Comparison of ENCODE assay signal across 8 cellular contexts in the genomic region with DNA sequence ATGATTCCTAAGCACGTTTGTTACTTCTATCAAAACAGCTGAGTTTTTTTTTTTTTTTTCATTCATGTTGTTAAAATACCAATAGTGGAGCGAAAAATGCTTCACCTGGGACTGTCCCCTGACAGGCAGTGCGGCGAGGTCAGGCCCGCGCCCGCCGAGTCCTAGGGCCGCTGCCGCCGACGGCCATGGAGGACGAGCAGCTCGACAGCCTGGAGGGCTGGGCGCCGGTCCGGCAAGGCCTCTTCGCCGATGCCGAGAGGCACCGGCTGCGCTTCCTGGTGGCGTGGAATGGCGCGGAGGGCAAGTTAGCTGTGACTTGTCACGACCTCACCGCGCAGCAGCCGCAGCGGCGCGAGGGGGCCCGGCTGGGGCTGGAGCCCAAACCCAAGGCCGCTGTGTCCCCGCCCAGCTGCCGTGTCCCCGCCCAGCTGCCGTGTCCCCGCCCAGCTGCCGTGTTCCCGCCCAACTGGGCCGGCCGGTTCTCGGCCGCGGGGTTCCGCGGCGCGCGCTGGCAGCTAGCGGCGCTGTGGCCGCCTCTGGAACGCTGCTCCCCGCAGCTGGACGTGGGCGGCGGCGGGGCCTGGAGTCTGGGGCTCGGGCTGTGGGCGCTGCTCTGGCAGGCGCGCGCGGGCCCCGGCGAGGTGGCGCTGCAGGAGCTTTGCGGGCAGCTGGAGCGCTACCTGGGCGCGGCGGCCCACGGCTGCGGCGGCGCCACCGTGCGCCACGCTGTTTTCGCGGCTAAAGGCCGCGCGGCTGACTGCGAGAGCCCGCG. TPM values are rescaled to one million over a fixed set of nuclear protein-coding genes. Genes with fewer than 3 reads are reported as not detected.
DNase-seq lines count a peak whose midpoint lies in the region; ATAC-seq and TF ChIP-seq lines count a peak whose summit lies in the region.
"Not testable (repeated sequence)": the region's sequence is repeated elsewhere in the genome, so short reads cannot be mapped to it uniquely, and the experiment has no call there.

No MANE protein-coding gene starts in this region.

- not testable (repeated sequence) for H3K27me3 ChIP-seq in GM23248 (replicated peaks; ENCODE audit: insufficient read depth); ascending aorta; spleen (replicated peaks in 1 of 7); thyroid gland

- H3K36me3 Mint-ChIP-seq in immature natural killer cell, result not testable (repeated sequence)

- H3K27me3 Mint-ChIP-seq in immature natural killer cell (ENCODE audit: low read depth in 3 of 3), result not testable (repeated sequence)

- not testable (repeated sequence) for H3K4me1 Mint-ChIP-seq in immature natural killer cell

- not testable (repeated sequence) for H3F3A ChIP-seq in GM23248 (ENCODE audit: insufficient read depth)

- peak overlapping the region; percentile 71 for H3K4me3 ChIP-seq in GM23248
- H3K4me3 ChIP-seq in ascending aorta, result peak overlapping the region; percentile 63 to 69
- H3K4me3 ChIP-seq in spleen, result peak overlapping the region; percentile 20 to 67 (median 46)
- H3K4me3 ChIP-seq in thyroid gland (replicated peaks in 1 of 3), result peak overlapping the region in 1 of 3 donors; percentile 45

- not testable (repeated sequence) for H3K9me2 ChIP-seq in GM23248 (ENCODE audit: insufficient read depth)

- not testable (repeated sequence) for H3K27ac Mint-ChIP-seq in immature natural killer cell

- not testable (repeated sequence) for H3K36me3 ChIP-seq in GM23248 (ENCODE audit: low read depth); ascending aorta; spleen; thyroid gland

- not testable (repeated sequence) for TF ChIP-seq POLR2A in spleen (IDR thresholded peaks at IDR 0.05); thyroid gland (IDR thresholded peaks at IDR 0.05)

- DNase-seq in GM23248, result not testable (repeated sequence)
- peak; percentile 44 to 50 for DNase-seq in activated CD4-positive, alpha-beta T cell treated with anti-CD3 and anti-CD28 coated beads for 4 hours
- peak in 1 of 2 donors; percentile 63 for DNase-seq in ascending aorta (ENCODE audit: low spot score in 2 of 2)
- DNase-seq in immature natural killer cell, result peak; percentile 64 to 69 (median 68)
- DNase-seq in spleen, result peak; percentile 91
- peak; percentile 37 to 48 for DNase-seq in thyroid gland

- H3K9ac ChIP-seq in GM23248, result peak overlapping the region; percentile 76

- not testable (repeated sequence) for H3K4me2 ChIP-seq in GM23248 (ENCODE audit: unreplicated experiment)

- peak; percentile 93 for ATAC-seq in GM18511 (IDR thresholded peaks at IDR 0.05; ENCODE audit: unreplicated experiment)
- ATAC-seq in HG03432 (IDR thresholded peaks at IDR 0.05; ENCODE audit: unreplicated experiment), result peak; percentile 96

- intact Hi-C loops in ascending aorta (cut with DNase I); spleen (cut with DNase I; ENCODE audit: low total_unique reads); thyroid gland (cut with DNase I): not testable (repeated sequence)

- in situ Hi-C loops in GM23248 (cut with MboI), result not testable (repeated sequence)

- WGBS in GM23248 (ENCODE audit: low coverage in 1 of 2, low lambda C conversion rate in 2 of 2, missing lambda C conversion rate in 2 of 2), 2 experiments, result 0% methylated on average over 24 to 31 of the region's 89 CpGs
- 0% methylated on average over 14 to 42 of the region's 89 CpGs; no CpG with 5 or more reads in 2 of the 5 donors for WGBS in spleen, 5 donors
- no CpG with 5 or more reads among the region's 89 CpGs for WGBS in thyroid gland, 2 donors

- H3K4me1 ChIP-seq in GM23248 (ENCODE audit: insufficient read depth); ascending aorta; spleen; thyroid gland: not testable (repeated sequence)

- H4K20me1 ChIP-seq in GM23248 (ENCODE audit: insufficient read depth), result not testable (repeated sequence)

- not testable (repeated sequence) for H3K9me3 Mint-ChIP-seq in immature natural killer cell

- not testable (repeated sequence) for H3K4me3 Mint-ChIP-seq in immature natural killer cell

- H3K27ac ChIP-seq in GM23248, result peak overlapping the region; percentile 60
- peak overlapping the region in 1 of 2 donors; percentile 73 for H3K27ac ChIP-seq in ascending aorta
- H3K27ac ChIP-seq in spleen, result peak overlapping the region in 7 of 8 donors; percentile 69 to 88 (median 82)
- H3K27ac ChIP-seq in thyroid gland, result peak overlapping the region; percentile 64 to 76 (median 65)

- not testable (repeated sequence) for H3K79me2 ChIP-seq in GM23248 (ENCODE audit: insufficient read depth)

- H3K9me3 ChIP-seq in GM23248 (ENCODE audit: low read depth); ascending aorta; spleen; thyroid gland: not testable (repeated sequence)

- not testable (repeated sequence) for TF ChIP-seq CTCF in ascending aorta (IDR thresholded peaks at IDR 0.05); spleen (IDR thresholded peaks at IDR 0.05 in 8 of 11, conservative IDR thresholded peaks at IDR 0.05 in 3 of 11); thyroid gland (IDR thresholded peaks at IDR 0.05)

- H2AFZ ChIP-seq in GM23248, result 0 out of 2 replicates have a peak overlapping the region, but pooled peaks have one; percentile 65

RNA-seq across cellular contexts. Expression of gene GOLGA8R, which starts 56.7 kb away (rescaled TPM):
- total RNA-seq in GM23248 (2014; rRNA removed; shearing (Covaris generic)), result 0.65 and 1.0 TPM in 2 replicates
- polyA plus RNA-seq in GM23248 (2016; fragmentation: Nextera tagmentation; extraction: Ambion mirVana) (0.06 and 0.16 TPM in 2 replicates), immature natural killer cell (1 to 10 TPM in 2 of 3 donors, under 1 TPM in 1; 0.70 to 2.6 (median 1.8) TPM), spleen (1 to 10 TPM in 1 of 3 donors, under 1 TPM in 2; 0.21 to 1.2 (median 0.57) TPM)
- total RNA-seq in ascending aorta (not detected), spleen (1 to 10 TPM; 3.3 to 8.9 (median 6.4) TPM), thyroid gland (10 to 100 TPM; 11.8 to 25.0 (median 23.4) TPM)
